Comparison of ENCODE assay signal across 8 cellular contexts in genomic region chr2:16508061-16508851, GRCh38.
DNase-seq lines count a peak whose midpoint lies in the region; ATAC-seq and TF ChIP-seq lines count a peak whose summit lies in the region.

No MANE protein-coding gene starts in this region.

- TF ChIP-seq POLR2A in gastroesophageal sphincter (IDR thresholded peaks at IDR 0.05) = no peak

- POLR2A ChIA-PET in HEK293T (lab: Yijun Ruan, JAX) = no interaction called here

- TF ChIP-seq EP300 in gastroesophageal sphincter (IDR thresholded peaks at IDR 0.05) = no peak

- 37 to 62% methylated on average over 3 to 4 of the region's 57 CpGs for WGBS in gastroesophageal sphincter (ENCODE audit: low coverage in 1 of 2), 2 donors

- DNase-seq in COLO668 (lab: John Stamatoyannopoulos, UW; ENCODE audit: unreplicated experiment) (peak; percentile 48), HEK293T (ENCODE audit: extremely low spot score) (peak; percentile 62), SK-N-DZ (ENCODE audit: low spot score) (peak; percentile 46), omental fat pad (ENCODE audit: low spot score) (no peak)

- no peaks in the 10 kb centered on the region for H3K36me3 ChIP-seq in gastroesophageal sphincter

- H3K27ac ChIP-seq in gastroesophageal sphincter = no peak overlapping the region

- TF ChIP-seq CTCF in gastroesophageal sphincter (IDR thresholded peaks at IDR 0.05) (peak; percentile 13 to 80 (median 55)), omental fat pad (IDR thresholded peaks at IDR 0.05) (no peak)

- CTCF ChIA-PET in HEK293T (lab: Yijun Ruan, JAX) = interaction anchor here (1.3 kb wide), 1 partner anchor 871 kb away, joined by 3 read pairs; no protein-coding TSS in a partner anchor

- H3K9me3 ChIP-seq in gastroesophageal sphincter = no peaks in the 10 kb centered on the region

- ATAC-seq in gastroesophageal sphincter (peak; percentile 72), omental fat pad (ENCODE audit: low FRiP score) (peak; percentile 79), HG03565 (IDR thresholded peaks at IDR 0.05; ENCODE audit: unreplicated experiment) (no peak), HG03097 (IDR thresholded peaks at IDR 0.05; ENCODE audit: low FRiP score, unreplicated experiment) (no peak), HG02885 (IDR thresholded peaks at IDR 0.05; ENCODE audit: poor library complexity, unreplicated experiment) (no peak)

- H3K4me3 ChIP-seq in gastroesophageal sphincter = peak overlapping the region in 1 of 2 donors; percentile 53

- H3K4me1 ChIP-seq in gastroesophageal sphincter = peaks cover 0 to 13% (median 5%) of the 10 kb centered on the region in 3 donors

- H3K27me3 ChIP-seq in gastroesophageal sphincter = peaks cover 58% of the 10 kb centered on the region

TF ChIP-seq in HEK293T, 16 proteins besides CTCF, POLR2A, EP300 and RAD21:
- TF ChIP-seq CTBP1 (IDR thresholded peaks at IDR 0.05; ENCODE audit: borderline replicate concordance) = no peak
- no peak for TF ChIP-seq SUZ12 (IDR thresholded peaks at IDR 0.05)
- no peak for TF ChIP-seq TARDBP (IDR thresholded peaks at IDR 0.05)
- TF ChIP-seq SP1 (IDR thresholded peaks at IDR 0.05) = no peak
- TF ChIP-seq PKNOX1 (IDR thresholded peaks at IDR 0.05) = no peak
- TF ChIP-seq ELF4 (IDR thresholded peaks at IDR 0.05) = no peak
- no peak for TF ChIP-seq ARNT (IDR thresholded peaks at IDR 0.05)
- TF ChIP-seq FOXA1 (IDR thresholded peaks at IDR 0.05) = no peak
- TF ChIP-seq L3MBTL2 (conservative IDR thresholded peaks at IDR 0.05) = no peak
- TF ChIP-seq FOXK2 (IDR thresholded peaks at IDR 0.05) = no peak
- TF ChIP-seq NFRKB (IDR thresholded peaks at IDR 0.05) = no peak
- TF ChIP-seq FOXM1 (IDR thresholded peaks at IDR 0.05; ENCODE audit: borderline replicate concordance) = no peak
- TF ChIP-seq LEF1 (IDR thresholded peaks at IDR 0.05; ENCODE audit: borderline replicate concordance) = no peak
- TF ChIP-seq HDGF (IDR thresholded peaks at IDR 0.05; ENCODE audit: borderline replicate concordance) = no peak
- TF ChIP-seq ZNF384 (IDR thresholded peaks at IDR 0.05) = no peak
- TF ChIP-seq BHLHE40 (IDR thresholded peaks at IDR 0.05; ENCODE audit: borderline replicate concordance) = no peak

Comparison
In these comparisons a context has a peak if more than half of its experiments do, and no peak if none do; other contexts are left out.
1. ATAC-seq: peak in gastroesophageal sphincter (single experiment) and omental fat pad (single experiment); none in HG03565 (single experiment), HG03097 (single experiment) and HG02885 (single experiment).
2. CTCF ChIP-seq: peak in gastroesophageal sphincter (4 of 4); none in omental fat pad (0 of 3).